8 cellular contexts compared by ENCODE assay signal in genomic region chr19:19063183-19064097, GRCh38. TPM values are rescaled to one million over a fixed set of nuclear protein-coding genes. Genes with fewer than 3 reads are reported as not detected.
DNase-seq lines count a peak whose midpoint lies in the region; ATAC-seq and TF ChIP-seq lines count a peak whose summit lies in the region.

SLC25A42 (plus strand) TSS chr19:19063994; CDS start chr19:19096125, 32,131 bp downstream.

- peaks cover 23% of the 10 kb centered on the region for H3K4me1 Mint-ChIP-seq in activated naive CD8-positive, alpha-beta T cell treated with anti-CD3 and anti-CD28 coated beads, Interleukin-2, amount 10 ng/mL, durations not matched to agents 7 days and 5 days
- peaks cover 19% of the 10 kb centered on the region for H3K4me1 Mint-ChIP-seq in osteocyte (ENCODE audit: unreplicated experiment)

- H3K79me2 ChIP-seq in SU-DHL-6 (ENCODE audit: insufficient read depth, low read length) = peaks cover 14% of the 10 kb centered on the region

- no peak for TF ChIP-seq CTCF in GM10266 (IDR thresholded peaks at IDR 0.05; ENCODE audit: control insufficient read depth, insufficient read depth, low read depth, missing control alignments)
- TF ChIP-seq CTCF in SU-DHL-6 (IDR thresholded peaks at IDR 0.05; ENCODE audit: insufficient read depth, low read length, poor library complexity, severe bottlenecking) = no peak
- TF ChIP-seq CTCF in osteocyte (IDR thresholded peaks at IDR 0.05) = no peak
- no peak for TF ChIP-seq CTCF in thyroid gland (IDR thresholded peaks at IDR 0.05)

- H3K27ac ChIP-seq in SU-DHL-6 (ENCODE audit: low read depth, low read length) (peak within 1 kb of the TSS; percentile 68), thyroid gland (peak within 1 kb of the TSS; percentile 43 to 92 (median 84))

- peak within 1 kb of the TSS; percentile 22 for H2AFZ ChIP-seq in SU-DHL-6 (ENCODE audit: low read depth, low read length, severe bottlenecking)

- intact Hi-C loops in head of caudate nucleus (cut with DNase I) (loop anchor here (1.0 kb wide), 1 partner anchor 30 kb away; the partner anchor contains the start of genes ARMC6 and SUGP2), thyroid gland (cut with DNase I) (no loop called here)

- H3K4me2 ChIP-seq in SU-DHL-6 (ENCODE audit: low read depth, low read length, poor library complexity, severe bottlenecking) = peak within 1 kb of the TSS; percentile 88

- TF ChIP-seq POLR2A in thyroid gland (IDR thresholded peaks at IDR 0.05) = peak; percentile 70 to 86

- peak within 1 kb of the TSS; percentile 86 for H3K27ac Mint-ChIP-seq in activated naive CD8-positive, alpha-beta T cell treated with anti-CD3 and anti-CD28 coated beads, Interleukin-2, amount 10 ng/mL, durations not matched to agents 7 days and 5 days
- peak within 1 kb of the TSS; percentile 89 for H3K27ac Mint-ChIP-seq in osteocyte (ENCODE audit: unreplicated experiment)

- no peaks in the 10 kb centered on the region for H3K9me2 ChIP-seq in SU-DHL-6 (replicated peaks; ENCODE audit: insufficient read depth, low read length)

- no peaks in the 10 kb centered on the region for H3K27me3 ChIP-seq in SU-DHL-6 (ENCODE audit: low read length)
- no peaks in the 10 kb centered on the region for H3K27me3 ChIP-seq in thyroid gland

- H3K4me1 ChIP-seq in thyroid gland = peaks cover 61 to 85% of the 10 kb centered on the region in 2 donors

- H3K36me3 ChIP-seq in SU-DHL-6 (ENCODE audit: low read length) (no peaks in the 10 kb centered on the region), thyroid gland (no peaks in the 10 kb centered on the region)

- peak; percentile 93 for ATAC-seq in HG02678 (IDR thresholded peaks at IDR 0.05; ENCODE audit: unreplicated experiment)
- peak; percentile 96 for ATAC-seq in activated naive CD8-positive, alpha-beta T cell treated with anti-CD3 and anti-CD28 coated beads, Interleukin-2, amount 10 ng/mL, durations not matched to agents 7 days and 5 days (ENCODE audit: low read depth)

- peak within 1 kb of the TSS; percentile 89 for H3K4me3 Mint-ChIP-seq in activated naive CD8-positive, alpha-beta T cell treated with anti-CD3 and anti-CD28 coated beads, Interleukin-2, amount 10 ng/mL, durations not matched to agents 7 days and 5 days
- H3K4me3 Mint-ChIP-seq in osteocyte (ENCODE audit: unreplicated experiment) = peak within 1 kb of the TSS; percentile 78

- peak; percentile 100 for DNase-seq in GM10266 (ENCODE audit: extremely low spot score)
- DNase-seq in NCI-H128 (lab: John Stamatoyannopoulos, UW; ENCODE audit: unreplicated experiment) = peak; percentile 98
- peak; percentile 97 for DNase-seq in activated naive CD8-positive, alpha-beta T cell treated with anti-CD3 and anti-CD28 coated beads, Interleukin-2, amount 10 ng/mL, durations not matched to agents 7 days and 5 days
- DNase-seq in head of caudate nucleus = peak; percentile 98 to 100 (median 100)
- peak; percentile 100 for DNase-seq in osteocyte (ENCODE audit: extremely low spot score, unreplicated experiment)
- peak; percentile 100 for DNase-seq in thyroid gland

- 5 to 9% methylated on average over 24 to 57 of the region's 77 CpGs for WGBS in thyroid gland, 2 donors

- no peaks in the 10 kb centered on the region for H3K9me3 Mint-ChIP-seq in activated naive CD8-positive, alpha-beta T cell treated with anti-CD3 and anti-CD28 coated beads, Interleukin-2, amount 10 ng/mL, durations not matched to agents 7 days and 5 days
- H3K9me3 Mint-ChIP-seq in osteocyte (ENCODE audit: unreplicated experiment) = no peaks in the 10 kb centered on the region

- peak within 1 kb of the TSS; percentile 70 for H3K9ac ChIP-seq in SU-DHL-6 (ENCODE audit: low read length)

- no peaks in the 10 kb centered on the region for H3K9me3 ChIP-seq in SU-DHL-6 (ENCODE audit: insufficient read depth, low read length)
- H3K9me3 ChIP-seq in thyroid gland = no peaks in the 10 kb centered on the region

- POLR2A ChIA-PET in activated naive CD8-positive, alpha-beta T cell treated with anti-CD3 and anti-CD28 coated beads, Interleukin-2, amount 10 ng/mL, durations not matched to agents 7 days and 5 days (lab: Charles Lee) = interaction anchor here (0.6 to 1.1 kb wide), 4 partner anchors 25 to 144 kb away, joined by 3 to 4 read pairs (median 4); partner anchors contain the start of genes COPE and DDX49

- H3K36me3 Mint-ChIP-seq in activated naive CD8-positive, alpha-beta T cell treated with anti-CD3 and anti-CD28 coated beads, Interleukin-2, amount 10 ng/mL, durations not matched to agents 7 days and 5 days = no peaks in the 10 kb centered on the region
- peaks cover 3% of the 10 kb centered on the region for H3K36me3 Mint-ChIP-seq in osteocyte (ENCODE audit: unreplicated experiment)

- H3F3A ChIP-seq in SU-DHL-6 (ENCODE audit: insufficient read depth) = peaks cover 17% of the 10 kb centered on the region; the same call in 1 of the 2 replicates

- H3K27me3 Mint-ChIP-seq in activated naive CD8-positive, alpha-beta T cell treated with anti-CD3 and anti-CD28 coated beads, Interleukin-2, amount 10 ng/mL, durations not matched to agents 7 days and 5 days = no peaks in the 10 kb centered on the region
- no peaks in the 10 kb centered on the region for H3K27me3 Mint-ChIP-seq in osteocyte (ENCODE audit: unreplicated experiment)

- H3K4me3 ChIP-seq in SU-DHL-6 (ENCODE audit: insufficient read depth, low read length, poor library complexity, severe bottlenecking) (peak within 1 kb of the TSS; percentile 69), thyroid gland (replicated peaks in 1 of 3) (peak within 1 kb of the TSS; percentile 44 to 56 (median 53))

- no peaks in the 10 kb centered on the region for H4K20me1 ChIP-seq in SU-DHL-6 (ENCODE audit: low read depth, low read length)

RNA-seq across cellular contexts. Expression of gene SLC25A42, which starts in this region (rescaled TPM):
- total RNA-seq in activated naive CD8-positive, alpha-beta T cell treated with anti-CD3 and anti-CD28 coated beads, Interleukin-2, amount 10 ng/mL, durations not matched to agents 7 days and 5 days = 10 to 100 TPM; 20.4 to 22.0 TPM
- total RNA-seq in osteocyte = 10.0 and 10.6 TPM in 2 replicates
- total RNA-seq in thyroid gland = 10 to 100 TPM; 28.0 to 43.9 (median 33.9) TPM

Comparison
In these comparisons a context has a peak if more than half of its experiments do, and no peak if none do; other contexts are left out.
1. Peak in every context shown above with its lines: DNase-seq, ATAC-seq, H3K4me3 ChIP-seq and H3K27ac ChIP-seq.